In the genomic region with DNA sequence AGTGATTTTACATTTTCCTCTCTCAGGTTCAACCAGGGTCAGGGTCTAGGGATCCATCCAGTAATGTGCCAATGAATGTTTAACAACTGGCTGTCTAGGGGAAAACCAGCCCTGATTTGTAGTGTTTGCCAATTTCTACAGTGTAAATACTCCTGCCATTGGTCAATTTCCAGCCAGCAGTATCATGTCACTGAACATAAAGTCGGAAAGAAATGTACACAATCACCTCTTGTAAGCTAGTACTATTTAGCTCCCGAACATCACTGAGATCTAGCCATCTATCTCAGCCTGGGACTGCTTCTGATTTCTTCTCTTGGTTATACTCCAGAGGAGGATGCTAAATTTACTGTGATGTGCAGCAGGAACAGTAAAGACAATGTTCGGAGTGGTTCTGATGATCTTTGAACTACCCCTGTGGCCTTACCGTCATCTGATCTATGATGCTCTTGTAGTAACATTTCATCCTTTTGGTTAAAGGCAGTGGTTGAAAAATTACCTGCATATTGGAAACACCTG, we compare ENCODE assay signal across 28 cellular contexts. TPM values are rescaled to one million over a fixed set of nuclear protein-coding genes. Genes with fewer than 3 reads are reported as not detected.
A peak's percentile ranks its signal among the peaks of the same experiment; 100 is the strongest.
DNase-seq lines count a peak whose midpoint lies in the region; ATAC-seq, FAIRE-seq and TF ChIP-seq lines count a peak whose summit lies in the region.
"Had no signal": no experiment of that assay in that cellular context is flagged by ENCODE, and none has a peak within 500 bp of the region (broad histone marks: within the 10 kb centered on the region; RNA-seq: fewer than 3 reads in every experiment).

No MANE protein-coding gene starts in this region.

- no peak overlapping the region for H4K8ac ChIP-seq in H9 (replicated peaks; ENCODE audit: insufficient read length, low read depth, low read length)

- H3K27ac Mint-ChIP-seq in H9 = no peak overlapping the region
- H3K27ac Mint-ChIP-seq: activated CD4-positive, alpha-beta T cell treated with anti-CD3 and anti-CD28 coated beads for 36 hours; activated naive CD8-positive, alpha-beta T cell treated with anti-CD3 and anti-CD28 coated beads, Interleukin-2, amount 50 U/mL, for 24 hours; B cell; CD8-positive, alpha-beta memory T cell; naive thymus-derived CD8-positive, alpha-beta T cell had no signal

- H2BK120ac ChIP-seq in H9 (ENCODE audit: low read depth, low read length, poor library complexity, severe bottlenecking) = no peak overlapping the region

- H3K36me3 Mint-ChIP-seq in H9 (ENCODE audit: insufficient read depth in 1 of 3, low read depth in 3 of 3) = peaks cover 8 to 11% (median 10%) of the 10 kb centered on the region in 3 experiments

- no peak overlapping the region for H3T11ph ChIP-seq in H9 (ENCODE audit: low read length)

- H3K27me3 Mint-ChIP-seq in H9 (ENCODE audit: low read depth) = peaks cover 6% of the 10 kb centered on the region; the same call in 1 of the 2 replicates
- H3K27me3 Mint-ChIP-seq: activated CD4-positive, alpha-beta T cell treated with anti-CD3 and anti-CD28 coated beads for 36 hours; activated naive CD8-positive, alpha-beta T cell treated with anti-CD3 and anti-CD28 coated beads, Interleukin-2, amount 50 U/mL, for 24 hours; B cell; central memory CD8-positive, alpha-beta T cell had no signal

- H3K4me1 Mint-ChIP-seq in H9 = peaks cover 0 to 3% of the 10 kb centered on the region in 2 experiments; a peak in 1 of 4 replicates
- H3K4me1 Mint-ChIP-seq: B cell; central memory CD8-positive, alpha-beta T cell had no signal

- peaks cover 19 to 20% of the 10 kb centered on the region in 2 experiments; a peak in 4 of 5 replicates for H3K9me3 Mint-ChIP-seq in H9
- H3K9me3 Mint-ChIP-seq: activated T-cell treated with anti-CD3 and anti-CD28 coated beads, Interleukin-2, amount 50 U/mL, for 4 hours had no signal

- no peak overlapping the region for H2BK20ac ChIP-seq in H9 (ENCODE audit: low read depth, low read length, poor library complexity, severe bottlenecking)

- H3K27ac ChIP-seq in A549 = peak overlapping the region in 1 of 2 experiments; percentile 51; a peak in 1 of 6 replicates
- no peak overlapping the region for H3K27ac ChIP-seq in H9 (ENCODE audit: insufficient read length, low read depth, low read length)
- H3K27ac ChIP-seq in muscle layer of duodenum (ENCODE audit: low read length) = peak overlapping the region; percentile 65
- H3K27ac ChIP-seq: hepatocyte, prostate gland had no signal

- H3K4ac ChIP-seq in H9 (ENCODE audit: low read depth, low read length) = no peak overlapping the region

- no peak overlapping the region for H2BK12ac ChIP-seq in H9 (ENCODE audit: insufficient read length, low read depth, low read length)

- TF ChIP-seq CTCF in A549 (IDR thresholded peaks at IDR 0.05) (no peak), H9 (conservative IDR thresholded peaks at IDR 0.05) (no peak), GM10266 (IDR thresholded peaks at IDR 0.05; ENCODE audit: control insufficient read depth, insufficient read depth, low read depth, missing control alignments) (no peak)

- no peaks in the 10 kb centered on the region for H3K79me2 ChIP-seq in H9 (ENCODE audit: insufficient read depth, low read length)
- H3K79me2 ChIP-seq: hepatocyte had no signal

- no peak for FAIRE-seq in A549 (lab: Jason Lieb, UNC)
- FAIRE-seq: frontal cortex had no signal

- H3K4me3 Mint-ChIP-seq in H9 = no peak overlapping the region
- H3K4me3 Mint-ChIP-seq: activated CD4-positive, alpha-beta T cell treated with anti-CD3 and anti-CD28 coated beads for 36 hours; activated naive CD8-positive, alpha-beta T cell treated with anti-CD3 and anti-CD28 coated beads, Interleukin-2, amount 50 U/mL, for 24 hours; activated T-cell treated with anti-CD3 and anti-CD28 coated beads, Interleukin-2, amount 50 U/mL, for 4 hours; B cell; CD8-positive, alpha-beta memory T cell; central memory CD8-positive, alpha-beta T cell; mesothelial cell of epicardium; naive thymus-derived CD8-positive, alpha-beta T cell had no signal

- no peak overlapping the region for H4K91ac ChIP-seq in H9 (ENCODE audit: insufficient read length, low read depth, low read length)

- peak in 1 of 2 experiments; percentile 27; a peak in 2 of 6 replicates for ATAC-seq in A549
- ATAC-seq in GM21526 (IDR thresholded peaks at IDR 0.05; ENCODE audit: low FRiP score, unreplicated experiment) = no peak
- ATAC-seq: activated naive CD8-positive, alpha-beta T cell treated with anti-CD3 and anti-CD28 coated beads, Interleukin-2, amount 50 U/mL, for 24 hours; activated T-cell treated with anti-CD3 and anti-CD28 coated beads, Interleukin-2, amount 50 U/mL, for 4 hours; left colon; naive thymus-derived CD8-positive, alpha-beta T cell had no signal

- H3K23ac ChIP-seq in H9 (ENCODE audit: insufficient read length, low read depth, low read length) = no peak overlapping the region

- H4K5ac ChIP-seq in H9 (ENCODE audit: insufficient read length, low read depth, low read length) = peak overlapping the region; percentile 68

- DNase-seq in A549 (ENCODE audit: low read depth in 1 of 2, low spot score in 1 of 2) (peak in 1 of 2 experiments; percentile 35), H9 (no peak), SHP77 treated with DMSO at 0.1 percent for 48 hours (lab: John Stamatoyannopoulos, UW) (peak; percentile 56), GM10266 (ENCODE audit: extremely low spot score) (no peak)
- no peak for DNase-seq in activated T-cell treated with anti-CD3 and anti-CD28 coated beads, Interleukin-2, amount 50 U/mL, for 1 hour
- no peak for DNase-seq in activated CD4-positive, alpha-beta T cell treated with anti-CD3 and anti-CD28 coated beads, Interleukin-2, amount 50 U/mL, for 4 hours
- DNase-seq: activated CD4-positive, alpha-beta T cell treated with anti-CD3 and anti-CD28 coated beads for 36 hours; activated gamma-delta T cell treated with Interleukin-2 at 50 U/mL for 16 hours; activated naive CD8-positive, alpha-beta T cell treated with anti-CD3 and anti-CD28 coated beads, Interleukin-2, amount 50 U/mL, for 24 hours; activated T-cell treated with anti-CD3 and anti-CD28 coated beads, Interleukin-2, amount 50 U/mL, for 4 hours; CD8-positive, alpha-beta memory T cell; dermis blood vessel endothelial cell; DND-41; left colon; naive thymus-derived CD8-positive, alpha-beta T cell; NCI-H187; NCI-H2227 treated with DMSO at 0.1 percent for 48 hours; nucleus accumbens; stimulated activated naive CD4-positive, alpha-beta T cell had no signal

- H3K23me2 ChIP-seq in H9 (ENCODE audit: insufficient read length, low read depth, low read length, poor library complexity, severe bottlenecking) = no peaks in the 10 kb centered on the region

- no peak for TF ChIP-seq EP300 in A549 (IDR thresholded peaks at IDR 0.05)

- CTCF ChIA-PET in A549 (lab: Yijun Ruan, JAX) = interaction anchor here (1.6 kb wide), 1 partner anchor 10 kb away, joined by 4 read pairs; no protein-coding TSS in a partner anchor

- no peak overlapping the region for H2AK5ac ChIP-seq in H9 (ENCODE audit: insufficient read length, low read length)

- H4K20me1 ChIP-seq in H9 (ENCODE audit: control insufficient read depth, insufficient read depth, insufficient read length) = no peaks in the 10 kb centered on the region

- no peaks in the 10 kb centered on the region for H3K36me3 ChIP-seq in muscle layer of duodenum (ENCODE audit: control insufficient read depth in 1 of 2, insufficient read depth in 2 of 2, low read length in 2 of 2)
- H3K36me3 ChIP-seq: prostate gland had no signal

- H3K4me3 ChIP-seq in A549 (no peak overlapping the region), muscle layer of duodenum (ENCODE audit: low read depth in 1 of 2, low read length in 2 of 2) (no peak overlapping the region)
- H3K4me3 ChIP-seq: hepatocyte, prostate gland had no signal

- no peak overlapping the region for H3K14ac ChIP-seq in H9 (ENCODE audit: insufficient read depth, low read length)

- TF ChIP-seq POLR2A in A549 (IDR thresholded peaks at IDR 0.05; ENCODE audit: low read length) = no peak

- H3K4me2 ChIP-seq in A549 (peak overlapping the region; percentile 12; the same call in 1 of the 3 replicates), H9 (ENCODE audit: insufficient read depth, insufficient read length, low read length) (no peak overlapping the region)
- H3K4me2 ChIP-seq: hepatocyte had no signal

- H2BK15ac ChIP-seq in H9 (ENCODE audit: low read depth, low read length) = no peak overlapping the region

- H3K27me3 ChIP-seq in H9 (ENCODE audit: insufficient read depth, low read length) = no peaks in the 10 kb centered on the region
- H3K27me3 ChIP-seq in muscle layer of duodenum (ENCODE audit: low read depth, low read length) = no peaks in the 10 kb centered on the region
- H3K27me3 ChIP-seq: hepatocyte had no signal

- H2BK5ac ChIP-seq in H9 (ENCODE audit: insufficient read length, low read length) = no peak overlapping the region

- H3K4me1 ChIP-seq in A549 (peaks cover 15% of the 10 kb centered on the region), H9 (ENCODE audit: insufficient read depth, low read length) (no peaks in the 10 kb centered on the region), muscle layer of duodenum (ENCODE audit: control insufficient read depth in 1 of 2, insufficient read depth in 2 of 2, low read length in 2 of 2) (peaks cover 0 to 7% of the 10 kb centered on the region in 2 donors)
- H3K4me1 ChIP-seq: prostate gland had no signal

- no peak for TF ChIP-seq RAD21 in A549 (conservative IDR thresholded peaks at IDR 0.05 in 1 of 2, IDR thresholded peaks at IDR 0.05 in 1 of 2)

- H3K18ac ChIP-seq in H9 (ENCODE audit: insufficient read length, low read depth, low read length) = no peak overlapping the region

- POLR2A ChIA-PET in A549 (lab: Yijun Ruan, JAX) = interaction anchor here (0.7 to 0.9 kb wide), 2 partner anchors 37 to 72 kb away, joined by 3 read pairs; no protein-coding TSS in a partner anchor

- 65% methylated on average over 4 of the region's 4 CpGs for WGBS in A549 (ENCODE audit: missing lambda C conversion rate)
- no CpG with 5 or more reads among the region's 4 CpGs for WGBS in H9 (ENCODE audit: extremely low coverage, insufficient read length, low lambda C conversion rate)

- no peaks in the 10 kb centered on the region for H3K79me1 ChIP-seq in H9 (ENCODE audit: insufficient read depth, low read depth, low read length, poor library complexity, severe bottlenecking)

- H2AFZ ChIP-seq in H9 (ENCODE audit: low read length) = no peak overlapping the region
- H2AFZ ChIP-seq: hepatocyte had no signal

- no peak overlapping the region for H3K9ac ChIP-seq in H9 (ENCODE audit: extremely low read depth, insufficient read length, low read length)

- H3K56ac ChIP-seq in H9 (ENCODE audit: insufficient read length, low read depth, low read length) = no peak overlapping the region

- H3K9me3 ChIP-seq in A549 (peaks cover 4% of the 10 kb centered on the region; the same call in 1 of the 3 replicates), H9 (ENCODE audit: control insufficient read depth, low read depth, low read length) (no peaks in the 10 kb centered on the region), muscle layer of duodenum (ENCODE audit: control insufficient read depth in 1 of 2, low read length in 2 of 2) (no peaks in the 10 kb centered on the region)
- H3K9me3 ChIP-seq: prostate gland had no signal

RNA-seq across cellular contexts. Expression of a gene that starts 36.7 kb away (rescaled TPM):
- 15.4 and 27.7 TPM in 2 replicates for polyA plus RNA-seq in A549 (2011; rRNA removed)
- polyA plus RNA-seq in A549 (2012; cell fraction: cytosol; rRNA removed) = 2.1 and 2.8 TPM in 2 replicates
- 2.4 TPM in 2 replicates for polyA plus RNA-seq in A549 (2012; cell fraction: nucleus; rRNA removed)
- polyA plus RNA-seq in A549 (2017; fragmentation: RNase III; extraction: RNeasy Plus Mini Kit Qiagen cat#74134 plus additional on column Dnase treatment) = 3.4 to 3.8 TPM (median 3.5 TPM) in 3 replicates
- polyA minus RNA-seq in A549 (2011; rRNA and poly(A)+ RNA removed) = 12.2 and 16.1 TPM in 2 replicates
- 19.8 and 24.7 TPM in 2 replicates for total RNA-seq in H9 (2021)
- total RNA-seq: OCI-LY7 had no signal
